27 cellular contexts compared by ENCODE assay signal in the genomic region with DNA sequence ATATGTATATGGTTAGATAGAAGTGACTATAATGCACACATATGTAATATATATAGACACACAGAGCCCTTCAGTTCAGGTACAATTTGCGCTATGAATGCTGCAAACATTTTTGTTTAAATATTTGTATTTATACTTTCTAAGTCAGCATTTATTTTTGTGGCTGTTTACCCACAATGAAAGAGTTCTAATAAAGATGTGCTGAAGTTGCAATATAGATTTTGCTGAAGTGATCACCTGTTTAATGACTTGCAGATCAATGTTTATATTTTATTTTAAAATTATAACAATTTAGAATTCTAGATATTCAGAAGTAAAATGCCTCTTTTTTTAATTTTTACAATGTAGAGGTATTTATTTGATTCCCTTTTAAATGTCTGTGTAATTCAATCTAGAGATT. TPM values are rescaled to one million over a fixed set of nuclear protein-coding genes. Genes with fewer than 3 reads are reported as not detected.
"Had no signal": no experiment of that assay in that cellular context is flagged by ENCODE, and none has a peak within 500 bp of the region (broad histone marks: within the 10 kb centered on the region; RNA-seq: fewer than 3 reads in every experiment).

No MANE protein-coding gene starts in this region.

- H3K4me3 Mint-ChIP-seq: activated CD4-positive, alpha-beta T cell treated with anti-CD3 and anti-CD28 coated beads, Interleukin-2, amount 10 ng/mL, durations not matched to agents 7 days and 5 days; activated T-cell treated with anti-CD3 and anti-CD28 coated beads, Interleukin-2, amount 50 U/mL, for 24 hours; activated T-helper 17 cell treated with anti-CD3 and anti-CD28 coated beads, Interleukin-2, amount 50 U/mL, for 72 hours; natural killer cell; stimulated activated memory B cell treated with anti-CD40 and anti-IgM and Interleukin-4, amounts not matched to agents 10 μg/mL and 1 μg/mL and 100 μg/mL, for 72 hours; T-helper 2 cell treated with Interferon-gamma antibody and Interleukin-4, amounts not matched to agents 5 μg/mL and 100 μg/mL, for 36 hours had no signal

- H3K9me3 Mint-ChIP-seq: activated T-helper 17 cell treated with anti-CD3 and anti-CD28 coated beads, Interleukin-2, amount 50 U/mL, for 72 hours had no signal

- DNase-seq: activated CD4-positive, alpha-beta T cell treated with anti-CD3 and anti-CD28 coated beads, Interleukin-2, amount 10 ng/mL, durations not matched to agents 7 days and 5 days; activated CD4-positive, CD25-positive, alpha-beta regulatory T cell treated with anti-CD3 and anti-CD28 coated beads, Interleukin-2, amount 50 U/mL, for 72 hours; activated T-cell treated with anti-CD3 and anti-CD28 coated beads, Interleukin-2, amount 50 U/mL, for 24 hours; aorta; cerebellar nuclear complex; cortex of kidney; effector CD4-positive, alpha-beta T cell; heart left ventricle; islet precursor cell; left cardiac atrium; midbrain; natural killer cell; small intestine; stimulated activated CD4-positive, alpha-beta T cell treated with anti-CD3 and anti-CD28 coated beads, Interleukin-15, amount 100 ng/mL, for 24 hours; stomach; transverse colon; uterus; WERI-Rb-1 had no signal

- H3K4me3 ChIP-seq: heart left ventricle, stomach, transverse colon, uterus had no signal

- H3K27ac Mint-ChIP-seq: activated CD4-positive, alpha-beta T cell treated with anti-CD3 and anti-CD28 coated beads, Interleukin-2, amount 10 ng/mL, durations not matched to agents 7 days and 5 days; activated naive CD4-positive, alpha-beta T cell treated with anti-CD3 and anti-CD28 coated beads, Interleukin-2, amount 50 U/mL, for 72 hours; activated T-cell treated with anti-CD3 and anti-CD28 coated beads, Interleukin-2, amount 50 U/mL, for 24 hours; activated T-helper 17 cell treated with anti-CD3 and anti-CD28 coated beads, Interleukin-2, amount 50 U/mL, for 72 hours; natural killer cell; stimulated activated memory B cell treated with anti-CD40 and anti-IgM and Interleukin-4, amounts not matched to agents 10 μg/mL and 1 μg/mL and 100 μg/mL, for 72 hours; T-helper 2 cell treated with Interferon-gamma antibody and Interleukin-4, amounts not matched to agents 5 μg/mL and 100 μg/mL, for 36 hours had no signal

- ATAC-seq: activated naive CD4-positive, alpha-beta T cell treated with anti-CD3 and anti-CD28 coated beads, Interleukin-2, amount 50 U/mL, for 72 hours; activated T-helper 17 cell treated with anti-CD3 and anti-CD28 coated beads, Interleukin-2, amount 50 U/mL, for 72 hours; heart left ventricle; left cardiac atrium; natural killer cell; stimulated activated memory B cell treated with anti-CD40 and anti-IgM and Interleukin-4, amounts not matched to agents 10 μg/mL and 1 μg/mL and 100 μg/mL, for 72 hours had no signal

- FAIRE-seq: bronchial epithelial cell, endometrium, small intestine, TTC549 had no signal

RNA-seq across cellular contexts. Expression of a gene that starts 3.5 kb away (rescaled TPM):
- total RNA-seq: activated CD4-positive, alpha-beta T cell treated with anti-CD3 and anti-CD28 coated beads, Interleukin-2, amount 10 ng/mL, durations not matched to agents 7 days and 5 days; activated naive CD4-positive, alpha-beta T cell treated with anti-CD3 and anti-CD28 coated beads, Interleukin-2, amount 50 U/mL, for 72 hours; activated T-helper 17 cell treated with anti-CD3 and anti-CD28 coated beads, Interleukin-2, amount 50 U/mL, for 72 hours; aorta; bronchial epithelial cell; fibroblast of villous mesenchyme; heart left ventricle; left cardiac atrium; liver; natural killer cell; transverse colon; uterus had no signal
